In the genomic region with DNA sequence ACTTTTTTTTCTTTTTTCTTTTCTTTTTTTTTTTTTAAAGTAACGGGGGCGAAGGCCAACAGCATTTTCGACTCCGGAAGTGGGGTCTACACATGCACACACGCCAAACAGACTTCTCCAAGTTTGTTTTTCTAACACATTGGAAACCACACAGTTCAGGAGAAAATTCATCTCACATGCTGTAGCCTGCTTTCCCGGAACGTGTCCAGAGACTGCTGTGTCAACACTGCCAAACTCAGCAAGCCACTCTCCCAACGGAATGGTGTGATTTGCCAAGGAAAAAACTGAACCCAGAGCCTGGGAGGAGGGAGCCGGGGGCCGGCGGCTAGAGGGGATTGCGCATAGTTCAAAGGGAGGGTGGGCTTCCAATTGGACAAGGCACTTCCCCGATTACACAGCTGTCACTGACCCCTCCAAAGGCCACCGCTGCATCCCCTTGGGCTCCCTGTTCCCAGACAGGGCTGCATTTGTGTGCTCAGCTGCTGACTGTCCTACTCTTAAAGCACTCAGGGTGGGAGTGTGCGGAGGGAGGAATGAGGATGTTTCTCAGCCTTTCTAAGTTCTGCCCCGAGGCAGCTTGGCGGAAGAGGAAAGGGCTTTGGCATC, we compare ENCODE assay signal across 9 cellular contexts.
DNase-seq lines count a peak whose midpoint lies in the region; ATAC-seq and TF ChIP-seq lines count a peak whose summit lies in the region.
"Had no signal": no experiment of that assay in that cellular context is flagged by ENCODE, and none has a peak within 500 bp of the region (broad histone marks: within the 10 kb centered on the region; RNA-seq: fewer than 3 reads in every experiment).

No MANE protein-coding gene starts in this region.

- no peak for TF ChIP-seq CTCF in fibroblast of pulmonary artery (IDR thresholded peaks at IDR 0.05; ENCODE audit: low read length, missing control alignments)
- no peak for TF ChIP-seq CTCF in neural crest cell (conservative IDR thresholded peaks at IDR 0.05)
- no peak for TF ChIP-seq CTCF in MM.1S (IDR thresholded peaks at IDR 0.05; ENCODE audit: low read length)

- H3K9ac ChIP-seq in MM.1S (ENCODE audit: low read length), result no peak overlapping the region

- H2AFZ ChIP-seq in MM.1S (ENCODE audit: low read length), result no peak overlapping the region

- H3K27ac ChIP-seq in MM.1S (ENCODE audit: low read length), result no peak overlapping the region

- peaks cover 7% of the 10 kb centered on the region for H3K9me3 Mint-ChIP-seq in neural crest cell
- no peaks in the 10 kb centered on the region for H3K9me3 Mint-ChIP-seq in activated CD4-positive, alpha-beta T cell treated with anti-CD3 and anti-CD28 coated beads for 36 hours (ENCODE audit: low read depth)
- H3K9me3 Mint-ChIP-seq: dendritic cell treated with granulocyte-macrophage colony-stimulating factor and Interleukin-4, amounts not matched to agents 40 ng/mL and 50 ng/mL, for 4 days had no signal

- intact Hi-C loops in activated CD4-positive, alpha-beta T cell treated with anti-CD3 and anti-CD28 coated beads for 36 hours (cut with DNase I, micrococcal nuclease), result no loop called here

- no peaks in the 10 kb centered on the region for H3K79me2 ChIP-seq in MM.1S (ENCODE audit: low read length)

- no peaks in the 10 kb centered on the region for H3K36me3 Mint-ChIP-seq in neural crest cell (ENCODE audit: low read depth)
- no peaks in the 10 kb centered on the region for H3K36me3 Mint-ChIP-seq in activated CD4-positive, alpha-beta T cell treated with anti-CD3 and anti-CD28 coated beads for 36 hours (ENCODE audit: low read depth)

- CTCF ChIA-PET in activated CD4-positive, alpha-beta T cell treated with anti-CD3 and anti-CD28 coated beads for 36 hours (lab: Charles Lee), result interaction anchor here (1.1 kb wide), 1 partner anchor 11 kb away, joined by 4 read pairs; no protein-coding TSS in a partner anchor

- peak overlapping the region; percentile 96 for H3K27ac Mint-ChIP-seq in neural crest cell (ENCODE audit: unreplicated experiment)
- no peak overlapping the region for H3K27ac Mint-ChIP-seq in activated CD4-positive, alpha-beta T cell treated with anti-CD3 and anti-CD28 coated beads for 36 hours
- H3K27ac Mint-ChIP-seq: dendritic cell treated with granulocyte-macrophage colony-stimulating factor and Interleukin-4, amounts not matched to agents 40 ng/mL and 50 ng/mL, for 4 days had no signal

- no peak for ATAC-seq in activated CD4-positive, alpha-beta T cell treated with anti-CD3 and anti-CD28 coated beads for 36 hours

- H3K4me1 ChIP-seq in MM.1S (ENCODE audit: low read length), result no peaks in the 10 kb centered on the region

- no peaks in the 10 kb centered on the region for H3K9me2 ChIP-seq in MM.1S (replicated peaks; ENCODE audit: insufficient read depth, low read length)

- peaks cover 56% of the 10 kb centered on the region for H3K4me1 Mint-ChIP-seq in neural crest cell
- H3K4me1 Mint-ChIP-seq in activated CD4-positive, alpha-beta T cell treated with anti-CD3 and anti-CD28 coated beads for 36 hours, result no peaks in the 10 kb centered on the region

- no peak overlapping the region for H3K4me2 ChIP-seq in MM.1S (ENCODE audit: low read depth, low read length)

- H3K4me3 ChIP-seq in fibroblast of pulmonary artery (replicated peaks; ENCODE audit: low read depth, low read length) (no peak overlapping the region), MM.1S (ENCODE audit: low read length) (no peak overlapping the region)

- POLR2A ChIA-PET in activated CD4-positive, alpha-beta T cell treated with anti-CD3 and anti-CD28 coated beads for 36 hours (lab: Charles Lee), result interaction anchor here (0.7 kb wide), 1 partner anchor 147 kb away, joined by 5 read pairs; no protein-coding TSS in a partner anchor

- H3K27me3 ChIP-seq in MM.1S (replicated peaks; ENCODE audit: insufficient read depth, low read length), result no peaks in the 10 kb centered on the region

- H4K20me1 ChIP-seq in MM.1S (ENCODE audit: insufficient read depth, low read length), result no peaks in the 10 kb centered on the region

- H3K27me3 Mint-ChIP-seq in neural crest cell (ENCODE audit: low read depth), result no peaks in the 10 kb centered on the region
- H3K27me3 Mint-ChIP-seq in activated CD4-positive, alpha-beta T cell treated with anti-CD3 and anti-CD28 coated beads for 36 hours, result peaks cover 11% of the 10 kb centered on the region

- DNase-seq in NCI-H510A (lab: John Stamatoyannopoulos, UW), result peak; percentile 5
- no peak for DNase-seq in NCI-H510A treated with DMSO at 0.1 percent for 48 hours (lab: John Stamatoyannopoulos, UW)
- DNase-seq in fibroblast of pulmonary artery (ENCODE audit: low read depth), result peak; percentile 13
- DNase-seq in neural crest cell (ENCODE audit: low read depth, low spot score), result peak; percentile 63
- DNase-seq in activated CD4-positive, alpha-beta T cell treated with anti-CD3 and anti-CD28 coated beads for 4 hours, result no peak
- DNase-seq in activated CD4-positive, alpha-beta T cell treated with anti-CD3 and anti-CD28 coated beads for 36 hours, result no peak
- no peak for DNase-seq in MM.1S
- no peak for DNase-seq in NCI-H526 (lab: John Stamatoyannopoulos, UW)

- no peaks in the 10 kb centered on the region for H3K9me3 ChIP-seq in MM.1S (replicated peaks; ENCODE audit: insufficient read depth, low read length)

- no peaks in the 10 kb centered on the region for H3K36me3 ChIP-seq in MM.1S (replicated peaks; ENCODE audit: insufficient read depth, low read length)

- H3K4me3 Mint-ChIP-seq in neural crest cell, result peak overlapping the region; percentile 76
- H3K4me3 Mint-ChIP-seq in activated CD4-positive, alpha-beta T cell treated with anti-CD3 and anti-CD28 coated beads for 36 hours, result no peak overlapping the region
- H3K4me3 Mint-ChIP-seq: dendritic cell treated with granulocyte-macrophage colony-stimulating factor and Interleukin-4, amounts not matched to agents 40 ng/mL and 50 ng/mL, for 4 days had no signal

- H3F3A ChIP-seq in MM.1S (ENCODE audit: insufficient read depth, low read length), result no peaks in the 10 kb centered on the region

Comparison
In these comparisons a context has a peak if more than half of its experiments do, and no peak if none do; other contexts are left out.
1. DNase-seq: peak in NCI-H510A (single experiment), fibroblast of pulmonary artery (single experiment) and neural crest cell (single experiment); none in NCI-H510A treated with DMSO at 0.1 percent for 48 hours (single experiment), activated CD4-positive, alpha-beta T cell treated with anti-CD3 and anti-CD28 coated beads for 4 hours (0 of 2), activated CD4-positive, alpha-beta T cell treated with anti-CD3 and anti-CD28 coated beads for 36 hours (single experiment), MM.1S (single experiment) and NCI-H526 (0 of 2).